Comparison of ENCODE assay signal across 23 cellular contexts in the genomic region with DNA sequence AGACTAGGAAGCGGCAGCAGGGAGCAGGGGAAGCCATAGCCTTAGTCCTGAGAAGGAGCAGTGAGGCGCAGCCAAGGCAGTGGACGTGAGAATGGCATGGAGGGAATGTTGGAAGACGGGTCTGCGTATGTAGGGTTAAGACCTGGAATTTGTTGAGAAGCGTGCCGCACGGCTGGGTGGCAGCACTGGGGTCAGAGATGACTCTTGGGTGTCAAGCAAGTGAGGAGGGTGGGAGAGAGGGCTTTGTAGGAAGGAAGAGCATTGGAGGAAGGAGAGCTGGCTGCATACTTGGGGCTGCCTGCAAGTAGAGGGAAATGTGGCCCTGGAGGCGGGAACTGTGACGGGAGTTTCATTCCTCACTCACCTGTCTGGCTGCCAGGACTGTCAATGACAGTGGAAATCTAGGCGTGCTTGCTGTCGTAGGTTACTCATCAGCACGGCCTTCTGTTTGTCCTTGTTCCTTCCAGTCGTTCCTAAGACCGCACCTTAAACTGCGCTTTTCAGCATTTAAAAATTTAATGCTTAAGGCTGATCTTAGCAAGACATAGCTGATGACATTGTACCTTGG.
DNase-seq lines count a peak whose midpoint lies in the region; ATAC-seq and TF ChIP-seq lines count a peak whose summit lies in the region.
"Had no signal": no experiment of that assay in that cellular context is flagged by ENCODE, and none has a peak within 500 bp of the region (broad histone marks: within the 10 kb centered on the region; RNA-seq: fewer than 3 reads in every experiment).

No MANE protein-coding gene starts in this region.

- H3K9me3 ChIP-seq in adrenal gland (replicated peaks in 1 of 3), result no peaks in the 10 kb centered on the region
- H3K9me3 ChIP-seq in mucosa of descending colon, result no peaks in the 10 kb centered on the region
- no peaks in the 10 kb centered on the region for H3K9me3 ChIP-seq in MM.1S (replicated peaks; ENCODE audit: insufficient read depth, low read length)
- H3K9me3 ChIP-seq: right atrium auricular region had no signal

- H3K36me3 ChIP-seq in adrenal gland (replicated peaks in 1 of 2), result no peaks in the 10 kb centered on the region
- H3K36me3 ChIP-seq in mucosa of descending colon (ENCODE audit: low read depth), result no peaks in the 10 kb centered on the region
- no peaks in the 10 kb centered on the region for H3K36me3 ChIP-seq in MM.1S (replicated peaks; ENCODE audit: insufficient read depth, low read length)
- H3K36me3 ChIP-seq: cardiac muscle cell, right atrium auricular region had no signal

- WGBS in adrenal gland, 4 donors, result 55 to 71% (median 61%) methylated on average over 16 of the region's 16 CpGs

- no peaks in the 10 kb centered on the region for H3F3A ChIP-seq in MM.1S (ENCODE audit: insufficient read depth, low read length)

- peaks cover 31% of the 10 kb centered on the region for H3K79me2 ChIP-seq in MM.1S (ENCODE audit: low read length)

- no peak for TF ChIP-seq CTCF in adrenal gland (IDR thresholded peaks at IDR 0.05)
- no peak for TF ChIP-seq CTCF in foreskin keratinocyte (conservative IDR thresholded peaks at IDR 0.05)
- no peak for TF ChIP-seq CTCF in mucosa of descending colon (IDR thresholded peaks at IDR 0.05)
- no peak for TF ChIP-seq CTCF in MM.1S (IDR thresholded peaks at IDR 0.05; ENCODE audit: low read length)

- H3K4me2 ChIP-seq in MM.1S (ENCODE audit: low read depth, low read length), result no peak overlapping the region

- intact Hi-C loops in adrenal gland (cut with DNase I) (no loop called here), mucosa of descending colon (cut with DNase I, micrococcal nuclease) (no loop called here)

- H4K20me1 ChIP-seq in MM.1S (ENCODE audit: insufficient read depth, low read length), result no peaks in the 10 kb centered on the region

- no peaks in the 10 kb centered on the region for H3K9me2 ChIP-seq in MM.1S (replicated peaks; ENCODE audit: insufficient read depth, low read length)

- H3K27me3 ChIP-seq in adrenal gland (no peaks in the 10 kb centered on the region), foreskin keratinocyte (no peaks in the 10 kb centered on the region), MM.1S (replicated peaks; ENCODE audit: insufficient read depth, low read length) (no peaks in the 10 kb centered on the region)
- H3K27me3 ChIP-seq: cardiac muscle cell, dorsolateral prefrontal cortex, right atrium auricular region had no signal

- H3K4me3 ChIP-seq in adrenal gland (no peak overlapping the region), mucosa of descending colon (no peak overlapping the region), MM.1S (ENCODE audit: low read length) (no peak overlapping the region)
- H3K4me3 ChIP-seq: cardiac muscle cell, dorsolateral prefrontal cortex, right atrium auricular region had no signal

- no peak overlapping the region for H3K9ac ChIP-seq in MM.1S (ENCODE audit: low read length)

- H3K4me1 ChIP-seq in adrenal gland (replicated peaks in 1 of 2) (peaks cover 15 to 31% of the 10 kb centered on the region in 2 donors), foreskin keratinocyte (peaks cover 42% of the 10 kb centered on the region), mucosa of descending colon (ENCODE audit: low read depth) (peaks cover 8% of the 10 kb centered on the region), MM.1S (ENCODE audit: low read length) (peaks cover 3% of the 10 kb centered on the region)

- no peak overlapping the region for H3K27ac ChIP-seq in adrenal gland
- H3K27ac ChIP-seq in foreskin keratinocyte, result peak overlapping the region; percentile 75
- H3K27ac ChIP-seq in MM.1S (ENCODE audit: low read length), result no peak overlapping the region
- H3K27ac ChIP-seq: cardiac muscle cell, dorsolateral prefrontal cortex, right atrium auricular region had no signal

- no peak overlapping the region for H2AFZ ChIP-seq in MM.1S (ENCODE audit: low read length)

- in situ Hi-C loops in Caki2 (cut with HindIII; ENCODE audit: low pct_unique_long_range_greater_than_20kb, low sequenced_read_pairs), result no loop called here

- peak; percentile 78 for ATAC-seq in foreskin keratinocyte
- ATAC-seq in mucosa of descending colon, result peak; percentile 52
- no peak for ATAC-seq in GM21825 (IDR thresholded peaks at IDR 0.05; ENCODE audit: unreplicated experiment)
- ATAC-seq: left ventricle myocardium superior, T-cell had no signal

- DNase-seq in Caki2 (ENCODE audit: low read depth) (peak; percentile 84), adrenal gland (peak; percentile 56 to 79 (median 70)), foreskin keratinocyte (peak; percentile 72 to 89), mucosa of descending colon (no peak), NCI-H2081 (lab: John Stamatoyannopoulos, UW) (no peak), MM.1S (no peak)
- DNase-seq in activated CD4-positive, CD25-positive, alpha-beta regulatory T cell (lab: John Stamatoyannopoulos, UW), result no peak
- DNase-seq: activated CD4-positive, alpha-beta T cell treated with anti-CD3 and anti-CD28 coated beads, Interleukin-2, amount 50 U/mL, for 4 hours; activated CD8-positive, alpha-beta memory T cell treated with anti-CD3 and anti-CD28 coated beads, Interleukin-2, amount 50 U/mL, for 48 hours; activated gamma-delta T cell; COR-L47; dorsolateral prefrontal cortex; erythroblast; left ventricle myocardium superior; NCI-H1694; NCI-H2227 treated with DMSO at 0.1 percent for 48 hours; NCI-H774; OCI-M1; stimulated activated CD4-positive, alpha-beta T cell treated with anti-CD3 and anti-CD28 coated beads, Interleukin-15, amount 100 ng/mL, for 24 hours; T-cell had no signal

- no peak for TF ChIP-seq POLR2A in adrenal gland (IDR thresholded peaks at IDR 0.05)

Comparison
In these comparisons a context has a peak if more than half of its experiments do, and no peak if none do; other contexts are left out.
1. DNase-seq: peak in Caki2 (single experiment), adrenal gland (7 of 7) and foreskin keratinocyte (2 of 2); none in mucosa of descending colon (0 of 3), NCI-H2081 (0 of 2), MM.1S (single experiment) and activated CD4-positive, CD25-positive, alpha-beta regulatory T cell (0 of 4).